23 cellular contexts compared by ENCODE assay signal in genomic region chr7:28474267-28474618, GRCh38.
A peak's percentile ranks its signal among the peaks of the same experiment; 100 is the strongest.
DNase-seq lines count a peak whose midpoint lies in the region; ATAC-seq and TF ChIP-seq lines count a peak whose summit lies in the region.
"Had no signal": no experiment of that assay in that cellular context is flagged by ENCODE, and none has a peak within 500 bp of the region (broad histone marks: within the 10 kb centered on the region; RNA-seq: fewer than 3 reads in every experiment).

No MANE protein-coding gene starts in this region.

- H3K27me3 Mint-ChIP-seq in nephron (ENCODE audit: low read depth), result no peaks in the 10 kb centered on the region

- 55 to 65% (median 63%) methylated on average over 8 of the region's 8 CpGs for WGBS in adipose tissue, 3 donors

- peak overlapping the region; percentile 60 to 69 (median 67) for H3K27ac Mint-ChIP-seq in nephron
- H3K27ac Mint-ChIP-seq: activated CD4-positive, alpha-beta memory T cell treated with anti-CD3 and anti-CD28 coated beads for 36 hours; CD4-positive, alpha-beta memory T cell; WTC11 had no signal

- H3K27ac ChIP-seq in adipose tissue (ENCODE audit: low read depth, low read length) (peak overlapping the region; percentile 80), thoracic aorta (peak overlapping the region in 1 of 2 donors; percentile 48), caudate nucleus (ENCODE audit: low read depth, low read length) (no peak overlapping the region)
- H3K27ac ChIP-seq: adrenal gland, KMS-11, thyroid gland had no signal

- H3K4me1 Mint-ChIP-seq in nephron, result peaks cover 30% of the 10 kb centered on the region
- H3K4me1 Mint-ChIP-seq: CD4-positive, alpha-beta memory T cell; central memory CD8-positive, alpha-beta T cell had no signal

- TF ChIP-seq CTCF in fibroblast of villous mesenchyme (IDR thresholded peaks at IDR 0.05; ENCODE audit: insufficient read depth, low read depth, low read length), result no peak
- TF ChIP-seq CTCF in nephron (IDR thresholded peaks at IDR 0.05; ENCODE audit: unreplicated experiment in 3 of 3), result no peak
- no peak for TF ChIP-seq CTCF in thoracic aorta (IDR thresholded peaks at IDR 0.05)

- H3K4me3 ChIP-seq in fibroblast of villous mesenchyme (ENCODE audit: low read depth, low read length) (no peak overlapping the region), thoracic aorta (peak overlapping the region; percentile 53)
- H3K4me3 ChIP-seq: adrenal gland, GM12878, thyroid gland had no signal

- no peaks in the 10 kb centered on the region for H3K36me3 Mint-ChIP-seq in nephron (ENCODE audit: low read depth)
- H3K36me3 Mint-ChIP-seq: activated CD4-positive, alpha-beta memory T cell treated with anti-CD3 and anti-CD28 coated beads for 36 hours; CD4-positive, alpha-beta memory T cell; WTC11 had no signal

- peaks cover 9 to 36% of the 10 kb centered on the region in 2 donors for H3K4me1 ChIP-seq in thoracic aorta (ENCODE audit: control insufficient read depth in 1 of 2, low read depth in 2 of 2)
- H3K4me1 ChIP-seq: adrenal gland had no signal

- no peaks in the 10 kb centered on the region for H3K36me3 ChIP-seq in thoracic aorta
- H3K36me3 ChIP-seq: adrenal gland, thyroid gland had no signal

- peak; percentile 3 for DNase-seq in fibroblast of villous mesenchyme (ENCODE audit: low read depth)
- DNase-seq in thoracic aorta (ENCODE audit: low spot score), result no peak
- no peak for DNase-seq in caudate nucleus (lab: John Stamatoyannopoulos, UW)
- no peak for DNase-seq in NCI-H146 treated with DMSO at 0.1 percent for 48 hours (lab: John Stamatoyannopoulos, UW; ENCODE audit: unreplicated experiment)
- no peak for DNase-seq in activated CD4-positive, alpha-beta T cell treated with anti-CD3 and anti-CD28 coated beads for 4 hours
- DNase-seq in NK-92 (lab: John Stamatoyannopoulos, UW; ENCODE audit: unreplicated experiment), result no peak
- DNase-seq: activated CD4-positive, alpha-beta memory T cell treated with anti-CD3 and anti-CD28 coated beads for 36 hours; activated gamma-delta T cell; adrenal gland; CD4-positive, alpha-beta memory T cell; DMS153; erythroblast; H7; MV-4-11; NCI-H1930; SK-N-SH; thyroid gland had no signal

- H3K9me3 Mint-ChIP-seq in nephron, result no peaks in the 10 kb centered on the region
- H3K9me3 Mint-ChIP-seq: activated CD4-positive, alpha-beta memory T cell treated with anti-CD3 and anti-CD28 coated beads for 36 hours; central memory CD8-positive, alpha-beta T cell had no signal

- ATAC-seq in thoracic aorta (ENCODE audit: insufficient number of reproducible peaks, low FRiP score, low read depth), result no peak
- ATAC-seq: GM12878, WTC11 had no signal

- no peaks in the 10 kb centered on the region for H3K9me3 ChIP-seq in thoracic aorta
- H3K9me3 ChIP-seq: adrenal gland, SK-N-SH, thyroid gland had no signal

- no peak overlapping the region for H3K4me3 Mint-ChIP-seq in nephron
- H3K4me3 Mint-ChIP-seq: activated CD4-positive, alpha-beta memory T cell treated with anti-CD3 and anti-CD28 coated beads for 36 hours; CD4-positive, alpha-beta memory T cell; central memory CD8-positive, alpha-beta T cell; WTC11 had no signal

- H3K27me3 ChIP-seq in thoracic aorta (replicated peaks; ENCODE audit: insufficient read depth), result no peaks in the 10 kb centered on the region
- H3K27me3 ChIP-seq: adrenal gland, thyroid gland had no signal
